ENCODE assay signal across 18 cellular contexts in the genomic region with DNA sequence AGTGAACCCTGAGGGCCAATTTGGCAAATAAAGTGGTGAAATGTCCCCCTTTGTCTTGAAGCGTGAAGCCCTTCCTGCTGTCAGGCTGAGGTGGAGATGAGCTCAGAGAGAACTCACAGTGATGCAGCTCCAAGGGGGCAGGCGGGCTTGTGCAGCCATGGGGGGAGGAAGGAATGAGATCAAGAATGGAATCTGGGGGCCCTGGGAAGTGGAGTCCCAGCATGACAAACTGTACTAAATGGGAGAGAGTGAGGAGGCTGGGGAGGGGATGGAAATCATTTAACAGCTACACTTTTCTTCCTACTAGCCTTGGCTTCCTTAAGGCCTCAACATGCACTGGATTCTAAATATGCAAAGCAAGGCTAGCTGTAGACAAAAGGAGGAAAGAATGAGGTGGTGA.
DNase-seq lines count a peak whose midpoint lies in the region; ATAC-seq and TF ChIP-seq lines count a peak whose summit lies in the region.
"Had no signal": no experiment of that assay in that cellular context is flagged by ENCODE, and none has a peak within 500 bp of the region (broad histone marks: within the 10 kb centered on the region; RNA-seq: fewer than 3 reads in every experiment).

No MANE protein-coding gene starts in this region.

- H3K4me1 Mint-ChIP-seq in activated CD8-positive, alpha-beta memory T cell treated with anti-CD3 and anti-CD28 coated beads, Interleukin-2, amount 10 ng/mL, durations not matched to agents 7 days and 5 days = no peaks in the 10 kb centered on the region
- H3K4me1 Mint-ChIP-seq in H9 = peaks cover 37 to 38% of the 10 kb centered on the region in 2 experiments

- peak overlapping the region; percentile 18 for H3K4me2 ChIP-seq in H9 (ENCODE audit: insufficient read depth, insufficient read length, low read length)

- no peaks in the 10 kb centered on the region for H3K79me1 ChIP-seq in H9 (ENCODE audit: insufficient read depth, low read depth, low read length, poor library complexity, severe bottlenecking)

- DNase-seq in activated CD8-positive, alpha-beta memory T cell treated with anti-CD3 and anti-CD28 coated beads, Interleukin-2, amount 10 ng/mL, durations not matched to agents 7 days and 5 days = peak; percentile 25
- no peak for DNase-seq in activated CD8-positive, alpha-beta memory T cell treated with anti-CD3 and anti-CD28 coated beads, Interleukin-2, amount 50 U/mL, for 4 hours
- peak; percentile 23 for DNase-seq in H9
- peak; percentile 22 for DNase-seq in ecto neural progenitor cell (ENCODE audit: low spot score)
- peak; percentile 14 for DNase-seq in posterior vena cava (ENCODE audit: low spot score)
- DNase-seq in DMS53 (lab: John Stamatoyannopoulos, UW) = no peak
- no peak for DNase-seq in G401 (ENCODE audit: low spot score)
- DNase-seq: DND-41, GF-D8, GM23248, MM.1S, NCI-H187 treated with DMSO at 0.1 percent for 48 hours, NCI-H446 treated with DMSO at 0.1 percent for 48 hours, NCI-H748 treated with DMSO at 0.1 percent for 48 hours had no signal

- H4K20me1 ChIP-seq in H9 (ENCODE audit: control insufficient read depth, insufficient read depth, insufficient read length) = no peaks in the 10 kb centered on the region

- no peak overlapping the region for H3K27ac ChIP-seq in H9 (ENCODE audit: insufficient read length, low read depth, low read length)
- H3K27ac ChIP-seq: GM23248 had no signal

- H3K18ac ChIP-seq in H9 (ENCODE audit: insufficient read length, low read depth, low read length) = peak overlapping the region; percentile 57

- WGBS in H9 (ENCODE audit: extremely low coverage, insufficient read length, low lambda C conversion rate) = no CpG with 5 or more reads among the region's 2 CpGs

- H2BK20ac ChIP-seq in H9 (ENCODE audit: low read depth, low read length, poor library complexity, severe bottlenecking) = peak overlapping the region; percentile 29

- in situ Hi-C loops in G401 (cut with HindIII; ENCODE audit: low sequenced_read_pairs) = no loop called here

- H2BK15ac ChIP-seq in H9 (ENCODE audit: low read depth, low read length) = no peak overlapping the region

- H3K27ac Mint-ChIP-seq in activated CD8-positive, alpha-beta memory T cell treated with anti-CD3 and anti-CD28 coated beads, Interleukin-2, amount 10 ng/mL, durations not matched to agents 7 days and 5 days = no peak overlapping the region
- H3K27ac Mint-ChIP-seq in H9 = peak overlapping the region; percentile 19 to 81 (median 40); a peak in 3 of 7 replicates

- no peak for ATAC-seq in activated CD8-positive, alpha-beta memory T cell treated with anti-CD3 and anti-CD28 coated beads, Interleukin-2, amount 10 ng/mL, durations not matched to agents 7 days and 5 days
- ATAC-seq in GM19328 (IDR thresholded peaks at IDR 0.05; ENCODE audit: unreplicated experiment) = no peak
- ATAC-seq: HepG2, Panc1, Right ventricle myocardium inferior had no signal

- no peaks in the 10 kb centered on the region for H3K9me3 ChIP-seq in H9 (ENCODE audit: control insufficient read depth, low read depth, low read length)

- intact Hi-C loops in posterior vena cava (cut with DNase I) = loop anchor here in 1 of 2 donors (2.0 kb wide), 1 partner anchor 18 kb away; no protein-coding TSS in a partner anchor

- no peaks in the 10 kb centered on the region for H3K79me2 ChIP-seq in H9 (ENCODE audit: insufficient read depth, low read length)

- CTCF ChIA-PET in activated CD8-positive, alpha-beta memory T cell treated with anti-CD3 and anti-CD28 coated beads, Interleukin-2, amount 10 ng/mL, durations not matched to agents 7 days and 5 days (lab: Charles Lee) = no interaction called here

- TF ChIP-seq CTCF in H9 (conservative IDR thresholded peaks at IDR 0.05) = no peak

- no peak overlapping the region; the same call in 1 of the 2 replicates for H3K4ac ChIP-seq in H9 (ENCODE audit: low read depth, low read length)

- H3K14ac ChIP-seq in H9 (ENCODE audit: insufficient read depth, low read length) = no peak overlapping the region

- no peak overlapping the region for H2BK12ac ChIP-seq in H9 (ENCODE audit: insufficient read length, low read depth, low read length)

- H3K9ac ChIP-seq in H9 (ENCODE audit: extremely low read depth, insufficient read length, low read length) = no peak overlapping the region
- H3K9ac ChIP-seq: GM23248 had no signal

- H4K91ac ChIP-seq in H9 (ENCODE audit: insufficient read length, low read depth, low read length) = no peak overlapping the region

- no peak overlapping the region for H2BK5ac ChIP-seq in H9 (ENCODE audit: insufficient read length, low read length)

- H3K4me3 Mint-ChIP-seq in activated CD8-positive, alpha-beta memory T cell treated with anti-CD3 and anti-CD28 coated beads, Interleukin-2, amount 10 ng/mL, durations not matched to agents 7 days and 5 days = no peak overlapping the region
- H3K4me3 Mint-ChIP-seq in H9 = no peak overlapping the region

- H3T11ph ChIP-seq in H9 (ENCODE audit: low read length) = no peak overlapping the region

- H3K27me3 Mint-ChIP-seq in activated CD8-positive, alpha-beta memory T cell treated with anti-CD3 and anti-CD28 coated beads, Interleukin-2, amount 10 ng/mL, durations not matched to agents 7 days and 5 days = no peaks in the 10 kb centered on the region
- peaks cover 15% of the 10 kb centered on the region for H3K27me3 Mint-ChIP-seq in H9 (ENCODE audit: low read depth)

- no peaks in the 10 kb centered on the region for H3K9me3 Mint-ChIP-seq in activated CD8-positive, alpha-beta memory T cell treated with anti-CD3 and anti-CD28 coated beads, Interleukin-2, amount 10 ng/mL, durations not matched to agents 7 days and 5 days (ENCODE audit: low read depth)
- H3K9me3 Mint-ChIP-seq in H9 = peaks cover 4 to 14% of the 10 kb centered on the region in 2 experiments; a peak in 3 of 5 replicates

- no peak overlapping the region for H3K56ac ChIP-seq in H9 (ENCODE audit: insufficient read length, low read depth, low read length)

- H3K36me3 Mint-ChIP-seq in activated CD8-positive, alpha-beta memory T cell treated with anti-CD3 and anti-CD28 coated beads, Interleukin-2, amount 10 ng/mL, durations not matched to agents 7 days and 5 days = peaks cover 20% of the 10 kb centered on the region
- H3K36me3 Mint-ChIP-seq in H9 (ENCODE audit: insufficient read depth in 1 of 3, low read depth in 3 of 3) = peaks cover 2 to 16% (median 4%) of the 10 kb centered on the region in 3 experiments; a peak in 4 of 7 replicates

- no peak overlapping the region for H2BK120ac ChIP-seq in H9 (ENCODE audit: low read depth, low read length, poor library complexity, severe bottlenecking)

- H2AFZ ChIP-seq in H9 (ENCODE audit: low read length) = no peak overlapping the region
- H2AFZ ChIP-seq: GM23248 had no signal

- no peaks in the 10 kb centered on the region for H3K23me2 ChIP-seq in H9 (ENCODE audit: insufficient read length, low read depth, low read length, poor library complexity, severe bottlenecking)

- H3K4me1 ChIP-seq in H9 (ENCODE audit: insufficient read depth, low read length) = peaks cover 18% of the 10 kb centered on the region; the same call in 1 of the 2 replicates

- no peak overlapping the region for H3K23ac ChIP-seq in H9 (ENCODE audit: insufficient read length, low read depth, low read length)

- no peak overlapping the region for H4K8ac ChIP-seq in H9 (replicated peaks; ENCODE audit: insufficient read length, low read depth, low read length)

- no peak overlapping the region for H4K5ac ChIP-seq in H9 (ENCODE audit: insufficient read length, low read depth, low read length)

- no peak overlapping the region for H2AK5ac ChIP-seq in H9 (ENCODE audit: insufficient read length, low read length)

- H3K27me3 ChIP-seq in H9 (ENCODE audit: insufficient read depth, low read length) = no peaks in the 10 kb centered on the region

Comparison
In these comparisons a context has a peak if more than half of its experiments do, and no peak if none do; other contexts are left out.
1. DNase-seq: peak in activated CD8-positive, alpha-beta memory T cell treated with anti-CD3 and anti-CD28 coated beads, Interleukin-2, amount 10 ng/mL, durations not matched to agents 7 days and 5 days (single experiment), H9 (single experiment), ecto neural progenitor cell (single experiment) and posterior vena cava (single experiment); none in activated CD8-positive, alpha-beta memory T cell treated with anti-CD3 and anti-CD28 coated beads, Interleukin-2, amount 50 U/mL, for 4 hours (single experiment), DMS53 (single experiment) and G401 (single experiment).